8 cellular contexts compared by ENCODE assay signal in the genomic region with DNA sequence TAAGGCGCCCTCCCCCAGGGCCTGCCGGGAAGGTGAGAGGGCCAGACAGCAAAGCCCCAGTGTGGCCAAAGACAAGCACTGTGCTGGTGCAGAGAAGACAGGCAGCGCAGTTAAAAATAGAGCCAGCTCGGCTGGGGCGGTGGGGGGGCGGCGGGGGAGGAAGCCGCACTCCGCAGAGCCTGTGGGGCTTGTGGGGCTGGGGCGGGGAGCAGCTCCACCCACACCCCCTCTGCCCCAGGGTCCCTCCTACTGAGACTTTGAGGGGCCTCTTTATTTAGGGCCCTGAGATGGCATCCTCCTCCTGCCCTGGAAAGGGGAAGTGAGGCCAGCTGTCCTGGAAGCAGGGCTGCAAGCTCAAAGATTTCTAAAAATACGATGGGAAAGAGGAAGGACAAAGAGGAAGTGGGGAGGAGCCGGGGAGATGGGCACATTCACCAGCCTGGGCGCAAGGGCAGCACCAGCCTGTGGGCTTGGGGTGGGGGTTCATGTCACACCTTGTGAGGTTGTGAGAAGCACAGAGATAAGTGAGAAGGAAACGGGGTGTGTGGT. TPM values are rescaled to one million over a fixed set of nuclear protein-coding genes. Genes with fewer than 3 reads are reported as not detected.
DNase-seq lines count a peak whose midpoint lies in the region; FAIRE-seq and TF ChIP-seq lines count a peak whose summit lies in the region.

No MANE protein-coding gene starts in this region.

- no peak overlapping the region for H3K9ac ChIP-seq in SK-N-SH

- H3K36me3 ChIP-seq in SK-N-SH (replicated peaks in 1 of 2; ENCODE audit: control insufficient read depth in 1 of 2, insufficient read depth in 2 of 2, low read length in 1 of 2) = no peaks in the 10 kb centered on the region
- no peaks in the 10 kb centered on the region for H3K36me3 ChIP-seq in vagina

- no peak for TF ChIP-seq EP300 in SK-N-SH (IDR thresholded peaks at IDR 0.05; ENCODE audit: borderline replicate concordance in 1 of 2, low read depth in 1 of 2, low read length in 1 of 2)

- WGBS in SK-N-SH (ENCODE audit: low lambda C conversion rate) = 74% methylated on average over 9 of the region's 14 CpGs

- DNase-seq in GM10266 (ENCODE audit: extremely low spot score) (peak; percentile 64), NB4 (ENCODE audit: low read depth) (peak; percentile 99), midbrain (lab: John Stamatoyannopoulos, UW) (peak; percentile 51), middle frontal gyrus (ENCODE audit: extremely low spot score, low spot score) (no peak), SK-N-SH (no peak), vagina (ENCODE audit: extremely low spot score in 2 of 2) (no peak), urothelium cell line (ENCODE audit: low spot score) (no peak)
- peak; percentile 34 for DNase-seq in activated naive CD4-positive, alpha-beta T cell treated with anti-CD3 and anti-CD28 coated beads, Interleukin-2, amount 50 U/mL, for 16 hours

- no peak overlapping the region for H2AFZ ChIP-seq in SK-N-SH (ENCODE audit: low read depth)

- no peak for FAIRE-seq in urothelium cell line (lab: Jason Lieb, UNC)

- H4K20me1 ChIP-seq in SK-N-SH (ENCODE audit: insufficient read depth) = no peaks in the 10 kb centered on the region

- TF ChIP-seq POLR2A in NB4 (IDR thresholded peaks at IDR 0.05; ENCODE audit: extremely low read depth, insufficient read length) = no peak
- no peak for TF ChIP-seq POLR2A in vagina (IDR thresholded peaks at IDR 0.05)

- intact Hi-C loops in vagina (cut with DNase I) = no loop called here

- no peak for TF ChIP-seq RAD21 in SK-N-SH (IDR thresholded peaks at IDR 0.05; ENCODE audit: low read length)

- H3K9me3 ChIP-seq in SK-N-SH = no peaks in the 10 kb centered on the region
- H3K9me3 ChIP-seq in vagina = no peaks in the 10 kb centered on the region

- H3K9me2 ChIP-seq in SK-N-SH = no peaks in the 10 kb centered on the region

- peak overlapping the region; percentile 19 for H3K4me3 ChIP-seq in NB4 (ENCODE audit: low read depth, low read length)
- no peak overlapping the region for H3K4me3 ChIP-seq in SK-N-SH (ENCODE audit: low read depth in 2 of 2, low read length in 1 of 2)
- peak overlapping the region in 1 of 2 donors; percentile 32 for H3K4me3 ChIP-seq in vagina

- H3K79me2 ChIP-seq in SK-N-SH (ENCODE audit: insufficient read depth) = no peaks in the 10 kb centered on the region

- H3K4me1 ChIP-seq in SK-N-SH (ENCODE audit: control insufficient read depth in 1 of 2, insufficient read depth in 2 of 2, low read depth in 1 of 2, low read length in 1 of 2) (no peaks in the 10 kb centered on the region), vagina (no peaks in the 10 kb centered on the region)

- no peak overlapping the region for H3K4me2 ChIP-seq in SK-N-SH

- no peak overlapping the region for H3K27ac ChIP-seq in SK-N-SH (ENCODE audit: low read depth in 2 of 2, low read length in 1 of 2)
- no peak overlapping the region for H3K27ac ChIP-seq in vagina

- no peak for TF ChIP-seq CTCF in GM10266 (IDR thresholded peaks at IDR 0.05; ENCODE audit: control insufficient read depth, insufficient read depth, low read depth, missing control alignments)
- no peak for TF ChIP-seq CTCF in NB4 (IDR thresholded peaks at IDR 0.05; ENCODE audit: low read depth, low read length)
- no peak for TF ChIP-seq CTCF in SK-N-SH (IDR thresholded peaks at IDR 0.05)
- no peak for TF ChIP-seq CTCF in vagina (IDR thresholded peaks at IDR 0.05)

- CTCF ChIA-PET in SK-N-SH (lab: Yijun Ruan, JAX) = interaction anchor here (0.6 to 7.4 kb wide), 2 partner anchors 25 to 173 kb away, joined by 3 to 49 read pairs; no protein-coding TSS in a partner anchor

- H3K27me3 ChIP-seq in SK-N-SH (ENCODE audit: insufficient read depth) (no peaks in the 10 kb centered on the region), vagina (no peaks in the 10 kb centered on the region)

- POLR2A ChIA-PET in SK-N-SH (lab: Yijun Ruan, JAX) = no interaction called here

- no peaks in the 10 kb centered on the region for H3F3A ChIP-seq in SK-N-SH (replicated peaks; ENCODE audit: insufficient read depth)

TF ChIP-seq in SK-N-SH, 30 proteins besides CTCF, POLR2A, EP300 and RAD21:
- TF ChIP-seq RCOR1 (IDR thresholded peaks at IDR 0.05; ENCODE audit: low read length) (no peak), TEAD4 (IDR thresholded peaks at IDR 0.05; ENCODE audit: borderline replicate concordance, insufficient read depth) (no peak), TAF1 (IDR thresholded peaks at IDR 0.05; ENCODE audit: borderline replicate concordance, low read depth, low read length) (no peak), EZH2phosphoT487 (IDR thresholded peaks at IDR 0.05; ENCODE audit: borderline replicate concordance, low read depth) (no peak), TCF12 (IDR thresholded peaks at IDR 0.05) (no peak), RFX5 (IDR thresholded peaks at IDR 0.05; ENCODE audit: low read length) (no peak), YY1 (IDR thresholded peaks at IDR 0.05; ENCODE audit: low read depth) (no peak), RXRA (IDR thresholded peaks at IDR 0.05; ENCODE audit: borderline replicate concordance, low read depth) (no peak), JUND (IDR thresholded peaks at IDR 0.05) (no peak), NFIC (IDR thresholded peaks at IDR 0.05; ENCODE audit: borderline replicate concordance) (no peak), GABPA (IDR thresholded peaks at IDR 0.05; ENCODE audit: low read depth) (no peak), GATA2 (CRISPR knock-in tag; IDR thresholded peaks at IDR 0.05) (no peak), CHD2 (IDR thresholded peaks at IDR 0.05; ENCODE audit: low read length, partially characterized antibody) (no peak), FOSL2 (IDR thresholded peaks at IDR 0.05; ENCODE audit: borderline replicate concordance, low read depth) (no peak), USF1 (IDR thresholded peaks at IDR 0.05; ENCODE audit: borderline replicate concordance, low read depth) (no peak), PBX3 (IDR thresholded peaks at IDR 0.05) (no peak), ELF1 (IDR thresholded peaks at IDR 0.05) (no peak)
- TF ChIP-seq, protein P1, sequence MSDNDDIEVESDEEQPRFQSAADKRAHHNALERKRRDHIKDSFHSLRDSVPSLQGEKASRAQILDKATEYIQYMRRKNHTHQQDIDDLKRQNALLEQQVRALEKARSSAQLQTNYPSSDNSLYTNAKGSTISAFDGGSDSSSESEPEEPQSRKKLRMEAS (IDR thresholded peaks at IDR 0.05; ENCODE audit: low read depth) = no peak
- TF ChIP-seq, protein P2, sequence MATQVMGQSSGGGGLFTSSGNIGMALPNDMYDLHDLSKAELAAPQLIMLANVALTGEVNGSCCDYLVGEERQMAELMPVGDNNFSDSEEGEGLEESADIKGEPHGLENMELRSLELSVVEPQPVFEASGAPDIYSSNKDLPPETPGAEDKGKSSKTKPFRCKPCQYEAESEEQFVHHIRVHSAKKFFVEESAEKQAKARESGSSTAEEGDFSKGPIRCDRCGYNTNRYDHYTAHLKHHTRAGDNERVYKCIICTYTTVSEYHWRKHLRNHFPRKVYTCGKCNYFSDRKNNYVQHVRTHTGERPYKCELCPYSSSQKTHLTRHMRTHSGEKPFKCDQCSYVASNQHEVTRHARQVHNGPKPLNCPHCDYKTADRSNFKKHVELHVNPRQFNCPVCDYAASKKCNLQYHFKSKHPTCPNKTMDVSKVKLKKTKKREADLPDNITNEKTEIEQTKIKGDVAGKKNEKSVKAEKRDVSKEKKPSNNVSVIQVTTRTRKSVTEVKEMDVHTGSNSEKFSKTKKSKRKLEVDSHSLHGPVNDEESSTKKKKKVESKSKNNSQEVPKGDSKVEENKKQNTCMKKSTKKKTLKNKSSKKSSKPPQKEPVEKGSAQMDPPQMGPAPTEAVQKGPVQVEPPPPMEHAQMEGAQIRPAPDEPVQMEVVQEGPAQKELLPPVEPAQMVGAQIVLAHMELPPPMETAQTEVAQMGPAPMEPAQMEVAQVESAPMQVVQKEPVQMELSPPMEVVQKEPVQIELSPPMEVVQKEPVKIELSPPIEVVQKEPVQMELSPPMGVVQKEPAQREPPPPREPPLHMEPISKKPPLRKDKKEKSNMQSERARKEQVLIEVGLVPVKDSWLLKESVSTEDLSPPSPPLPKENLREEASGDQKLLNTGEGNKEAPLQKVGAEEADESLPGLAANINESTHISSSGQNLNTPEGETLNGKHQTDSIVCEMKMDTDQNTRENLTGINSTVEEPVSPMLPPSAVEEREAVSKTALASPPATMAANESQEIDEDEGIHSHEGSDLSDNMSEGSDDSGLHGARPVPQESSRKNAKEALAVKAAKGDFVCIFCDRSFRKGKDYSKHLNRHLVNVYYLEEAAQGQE (IDR thresholded peaks at IDR 0.05; ENCODE audit: low read depth, low read length) = no peak

RNA-seq across cellular contexts. Expression of gene CYTH4, which starts 2.6 kb away (rescaled TPM):
- 0.03 and 0.07 TPM in 2 replicates for polyA plus RNA-seq in SK-N-SH (2012; rRNA removed)
- polyA plus RNA-seq in SK-N-SH (2012; cell fraction: cytosol; rRNA removed) = 0.01 and 0.04 TPM in 2 replicates
- 0.08 and 0.13 TPM in 2 replicates for polyA plus RNA-seq in SK-N-SH (2012; cell fraction: nucleus; rRNA removed)
- 16.2 TPM for total RNA-seq in vagina

RNA-seq across cellular contexts. Expression of gene RAC2, which starts 40.8 kb away (rescaled TPM):
- polyA plus RNA-seq in SK-N-SH (2012; rRNA removed) = 22.6 and 29.9 TPM in 2 replicates
- 14.6 and 19.9 TPM in 2 replicates for polyA plus RNA-seq in SK-N-SH (2012; cell fraction: cytosol; rRNA removed)
- 20.3 and 21.2 TPM in 2 replicates for polyA plus RNA-seq in SK-N-SH (2012; cell fraction: nucleus; rRNA removed)
- total RNA-seq in vagina = 15.7 TPM

Comparison
In these comparisons a context has a peak if more than half of its experiments do, and no peak if none do; other contexts are left out.
1. DNase-seq: peak in GM10266 (single experiment), NB4 (single experiment), activated naive CD4-positive, alpha-beta T cell treated with anti-CD3 and anti-CD28 coated beads, Interleukin-2, amount 50 U/mL, for 16 hours (single experiment) and midbrain (single experiment); none in middle frontal gyrus (single experiment), SK-N-SH (single experiment), vagina (0 of 2) and urothelium cell line (single experiment).